Comparison of ENCODE assay signal across 28 cellular contexts in the genomic region with DNA sequence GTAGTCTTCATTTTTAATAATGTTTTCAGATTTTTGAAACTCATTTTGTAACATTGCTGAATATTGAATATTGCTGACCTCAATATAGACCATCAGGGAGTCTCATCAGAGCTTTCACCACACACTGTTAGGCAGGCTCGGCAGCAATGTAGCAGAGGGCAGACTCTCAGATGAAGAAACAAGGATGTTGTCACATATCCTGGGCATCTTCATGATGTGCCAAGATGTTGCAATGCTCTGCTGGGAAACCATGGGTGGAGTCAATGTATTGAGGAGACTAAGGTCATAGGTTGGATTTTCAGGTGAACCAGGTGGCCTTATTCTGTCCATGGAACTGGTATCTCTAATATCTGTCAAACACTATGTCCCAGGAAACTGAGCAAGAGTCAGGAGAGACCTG. TPM values are rescaled to one million over a fixed set of nuclear protein-coding genes. Genes with fewer than 3 reads are reported as not detected.
"Had no signal": no experiment of that assay in that cellular context is flagged by ENCODE, and none has a peak within 500 bp of the region (broad histone marks: within the 10 kb centered on the region; RNA-seq: fewer than 3 reads in every experiment).

No MANE protein-coding gene starts in this region.

- H3K9me3 ChIP-seq: ascending aorta, body of pancreas had no signal

- H3K27ac ChIP-seq: ascending aorta, body of pancreas, cardiac muscle cell, SK-N-MC, VCaP had no signal

- H3K4me3 ChIP-seq: ascending aorta, body of pancreas, cardiac muscle cell, SK-N-MC had no signal

- ATAC-seq: activated naive CD4-positive, alpha-beta T cell treated with anti-CD3 and anti-CD28 coated beads, Interleukin-2, amount 50 U/mL, for 72 hours; activated naive CD8-positive, alpha-beta T cell treated with anti-CD3 and anti-CD28 coated beads, Interleukin-2, amount 50 U/mL, for 24 hours; activated T-cell treated with anti-CD3 and anti-CD28 coated beads, Interleukin-2, amount 50 U/mL, for 4 hours; body of pancreas; PC-3; T-cell had no signal

- H3K36me3 ChIP-seq: ascending aorta, cardiac muscle cell had no signal

- DNase-seq: activated CD4-positive, alpha-beta memory T cell treated with anti-CD3 and anti-CD28 coated beads for 36 hours; activated CD4-positive, alpha-beta T cell treated with anti-CD3 and anti-CD28 coated beads, Interleukin-2, amount 10 ng/mL, durations not matched to agents 7 days and 5 days; activated CD4-positive, CD25-positive, alpha-beta regulatory T cell; activated CD8-positive, alpha-beta memory T cell treated with anti-CD3 and anti-CD28 coated beads for 24 hours; activated effector memory CD4-positive, alpha-beta T cell treated with anti-CD3 and anti-CD28 coated beads, Interleukin-2, amount 50 U/mL, for 16 hours; activated naive CD4-positive, alpha-beta T cell treated with Interleukin-2 at 50 U/mL for 16 hours; activated naive CD8-positive, alpha-beta T cell treated with anti-CD3 and anti-CD28 coated beads, Interleukin-2, amount 50 U/mL, for 24 hours; activated T-cell treated with anti-CD3 and anti-CD28 coated beads, Interleukin-2, amount 50 U/mL, for 4 hours; amniotic stem cell; body of pancreas; Kasumi-1; KBM-7; NCI-H1105; NCI-H1436; NCI-H1694 treated with DMSO at 0.1 percent for 48 hours; NCI-H2029 treated with DMSO at 0.1 percent for 48 hours; NCI-H524; PC-3; SHP77 treated with DMSO at 0.1 percent for 48 hours; T-cell; T-helper 2 cell; T1000 had no signal

- H3K27me3 ChIP-seq: ascending aorta, body of pancreas had no signal

- H3K4me1 ChIP-seq: ascending aorta, body of pancreas had no signal

RNA-seq across cellular contexts. Expression of gene NR2E1, which starts 27.3 kb away (rescaled TPM):
- total RNA-seq: activated CD4-positive, alpha-beta memory T cell treated with anti-CD3 and anti-CD28 coated beads for 36 hours; activated CD4-positive, alpha-beta T cell treated with anti-CD3 and anti-CD28 coated beads, Interleukin-2, amount 10 ng/mL, durations not matched to agents 7 days and 5 days; activated naive CD4-positive, alpha-beta T cell treated with anti-CD3 and anti-CD28 coated beads, Interleukin-2, amount 50 U/mL, for 72 hours; activated T-cell treated with anti-CD3 and anti-CD28 coated beads, Interleukin-2, amount 50 U/mL, for 4 hours; ascending aorta; body of pancreas; cardiac muscle cell; cerebellum; T-cell had no signal
